Comparison of ENCODE assay signal across 11 cellular contexts in genomic region chr1:222754386-222755139, GRCh38. TPM values are rescaled to one million over a fixed set of nuclear protein-coding genes. Genes with fewer than 3 reads are reported as not detected.
DNase-seq lines count a peak whose midpoint lies in the region; ATAC-seq and TF ChIP-seq lines count a peak whose summit lies in the region.
"Had no signal": no experiment of that assay in that cellular context is flagged by ENCODE, and none has a peak within 500 bp of the region (broad histone marks: within the 10 kb centered on the region; RNA-seq: fewer than 3 reads in every experiment).

No MANE protein-coding gene starts in this region.

- no peak for TF ChIP-seq POLR2A in sigmoid colon (IDR thresholded peaks at IDR 0.05)

- POLR2A ChIA-PET in HEK293T (lab: Yijun Ruan, JAX) = no interaction called here

- TF ChIP-seq EP300 in sigmoid colon (IDR thresholded peaks at IDR 0.05) = peak in 1 of 4 donors; percentile 28

- TF ChIP-seq CTCF in sigmoid colon (IDR thresholded peaks at IDR 0.05) = no peak

- WGBS in sigmoid colon, 2 donors = 76 to 89% methylated on average over 9 of the region's 9 CpGs

- DNase-seq in GM03348 (ENCODE audit: low spot score) = peak; percentile 87
- DNase-seq in amniotic stem cell (lab: John Stamatoyannopoulos, UW) = peak; percentile 94
- peak; percentile 68 for DNase-seq in left ventricle myocardium superior
- DNase-seq in sigmoid colon = peak; percentile 88
- DNase-seq in HEK293T (ENCODE audit: extremely low spot score) = no peak
- DNase-seq in T-helper 1 cell = no peak
- DNase-seq: NCI-H1105 treated with DMSO at 0.1 percent for 48 hours had no signal

- H3K27ac ChIP-seq in sigmoid colon = peak overlapping the region in 3 of 4 donors; percentile 79 to 89 (median 89)
- H3K27ac ChIP-seq: neutrophil had no signal

- intact Hi-C loops in left ventricle myocardium superior (cut with micrococcal nuclease) = no loop called here
- intact Hi-C loops in sigmoid colon (cut with DNase I) = loop anchor here (2.0 to 10.0 kb wide), 4 partner anchors 14 to 218 kb away; partner anchors contain the start of gene DISP1

- ATAC-seq in left ventricle myocardium superior = peak; percentile 93
- no peak for ATAC-seq in GM18909 (IDR thresholded peaks at IDR 0.05; ENCODE audit: poor library complexity, unreplicated experiment)
- no peak for ATAC-seq in HG03159 (IDR thresholded peaks at IDR 0.05; ENCODE audit: unreplicated experiment)
- ATAC-seq: WTC11 had no signal

- CTCF ChIA-PET in HEK293T (lab: Yijun Ruan, JAX) = interaction anchor here (0.8 kb wide), 1 partner anchor 14 kb away, joined by 3 read pairs; no protein-coding TSS in a partner anchor

- peaks cover 0 to 45% (median 32%) of the 10 kb centered on the region in 4 donors for H3K4me1 ChIP-seq in sigmoid colon

- H3K9me3 ChIP-seq in sigmoid colon = no peaks in the 10 kb centered on the region
- H3K9me3 ChIP-seq: neutrophil had no signal

- no peaks in the 10 kb centered on the region for H3K27me3 ChIP-seq in sigmoid colon
- H3K27me3 ChIP-seq: neutrophil had no signal

- H3K4me3 ChIP-seq in sigmoid colon = no peak overlapping the region

- no peaks in the 10 kb centered on the region for H3K36me3 ChIP-seq in sigmoid colon
- H3K36me3 ChIP-seq: neutrophil had no signal

TF ChIP-seq in HEK293T, 16 proteins besides CTCF, POLR2A, EP300 and RAD21:
- no peak for TF ChIP-seq FOXK2 (IDR thresholded peaks at IDR 0.05)
- no peak for TF ChIP-seq ZNF384 (IDR thresholded peaks at IDR 0.05)
- TF ChIP-seq BHLHE40 (IDR thresholded peaks at IDR 0.05; ENCODE audit: borderline replicate concordance) = no peak
- TF ChIP-seq HDGF (IDR thresholded peaks at IDR 0.05; ENCODE audit: borderline replicate concordance) = no peak
- no peak for TF ChIP-seq FOXA1 (IDR thresholded peaks at IDR 0.05)
- no peak for TF ChIP-seq FOXM1 (IDR thresholded peaks at IDR 0.05; ENCODE audit: borderline replicate concordance)
- TF ChIP-seq SP1 (IDR thresholded peaks at IDR 0.05) = no peak
- no peak for TF ChIP-seq ELF4 (IDR thresholded peaks at IDR 0.05)

RNA-seq across cellular contexts. Expression of gene FAM177B, which starts 17.6 kb away (rescaled TPM):
- total RNA-seq in left ventricle myocardium superior = not detected
- total RNA-seq in sigmoid colon = 1 to 10 TPM in 1 of 4 donors, under 1 TPM in 2, not detected in 1; 0.36 to 4.7 (median 0.54) TPM
- polyA plus RNA-seq in sigmoid colon = 10 to 100 TPM; 13.2 to 40.5 (median 28.2) TPM
- total RNA-seq: WTC11 had no signal

RNA-seq across cellular contexts. Expression of gene BROX, which starts 42.2 kb away (rescaled TPM):
- total RNA-seq in left ventricle myocardium superior (25.4 TPM), sigmoid colon (10 to 100 TPM; 38.2 to 61.7 (median 49.0) TPM)
- 10 to 100 TPM; 22.0 to 27.7 (median 22.2) TPM for polyA plus RNA-seq in sigmoid colon

RNA-seq across cellular contexts. Expression of gene AIDA, which starts 42.3 kb away (rescaled TPM):
- 52.7 TPM for total RNA-seq in left ventricle myocardium superior
- total RNA-seq in sigmoid colon = 100 to 1,000 TPM in 1 of 4 donors, 10 to 100 TPM in 3; 71.5 to 104 (median 88.2) TPM
- polyA plus RNA-seq in sigmoid colon = 10 to 100 TPM; 34.9 to 48.6 (median 48.3) TPM

Comparison
In these comparisons a context has a peak if more than half of its experiments do, and no peak if none do; other contexts are left out.
1. DNase-seq: peak in GM03348 (single experiment), amniotic stem cell (single experiment), left ventricle myocardium superior (single experiment) and sigmoid colon (single experiment); none in HEK293T (single experiment) and T-helper 1 cell (0 of 5).